ENCODE assay signal across 21 cellular contexts in genomic region chr5:67405101-67405364, GRCh38.
"Had no signal": no experiment of that assay in that cellular context is flagged by ENCODE, and none has a peak within 500 bp of the region (broad histone marks: within the 10 kb centered on the region; RNA-seq: fewer than 3 reads in every experiment).

No MANE protein-coding gene starts in this region.

- H3K4me1 Mint-ChIP-seq: activated naive CD4-positive, alpha-beta T cell treated with anti-CD3 and anti-CD28 coated beads, Interleukin-2, amount 50 U/mL, for 24 hours; central memory CD8-positive, alpha-beta T cell had no signal

- H3K4me1 ChIP-seq: transverse colon had no signal

- ATAC-seq: activated CD8-positive, alpha-beta T cell treated with anti-CD3 and anti-CD28 coated beads, Interleukin-2, amount 10 ng/mL, durations not matched to agents 7 days and 5 days; left lobe of liver; WTC11 had no signal

- H3K27ac ChIP-seq: adrenal gland, neutrophil, skin epidermis, transverse colon, vagina had no signal

- H3K9me3 Mint-ChIP-seq: activated naive CD4-positive, alpha-beta T cell treated with anti-CD3 and anti-CD28 coated beads, Interleukin-2, amount 50 U/mL, for 24 hours; central memory CD8-positive, alpha-beta T cell; WTC11 had no signal

- H3K9me3 ChIP-seq: neutrophil, transverse colon, vagina had no signal

- H3K27ac Mint-ChIP-seq: activated CD8-positive, alpha-beta T cell treated with anti-CD3 and anti-CD28 coated beads, Interleukin-2, amount 10 ng/mL, durations not matched to agents 7 days and 5 days; activated naive CD4-positive, alpha-beta T cell treated with anti-CD3 and anti-CD28 coated beads, Interleukin-2, amount 50 U/mL, for 24 hours; naive B cell; WTC11 had no signal

- H3K36me3 ChIP-seq: adrenal gland, neutrophil, transverse colon, vagina had no signal

- H3K27me3 Mint-ChIP-seq: central memory CD8-positive, alpha-beta T cell had no signal

- H3K36me3 Mint-ChIP-seq: activated naive CD4-positive, alpha-beta T cell treated with anti-CD3 and anti-CD28 coated beads, Interleukin-2, amount 50 U/mL, for 24 hours; naive B cell; WTC11 had no signal

- DNase-seq: activated CD4-positive, alpha-beta T cell treated with anti-CD3 and anti-CD28 coated beads for 48 hours; activated CD8-positive, alpha-beta memory T cell treated with anti-CD3 and anti-CD28 coated beads, Interleukin-2, amount 50 U/mL, for 4 hours; activated CD8-positive, alpha-beta T cell treated with anti-CD3 and anti-CD28 coated beads, Interleukin-2, amount 10 ng/mL, durations not matched to agents 7 days and 5 days; activated effector memory CD4-positive, alpha-beta T cell treated with anti-CD3 and anti-CD28 coated beads, Interleukin-2, amount 50 U/mL, for 16 hours; activated T-cell treated with anti-CD3 and anti-CD28 coated beads, Interleukin-2, amount 50 U/mL, for 48 hours; adrenal gland; effector CD8-positive, alpha-beta T cell; islet precursor cell; naive B cell; posterior cingulate gyrus; stimulated activated CD4-positive, alpha-beta T cell treated with anti-CD3 and anti-CD28 coated beads, Interleukin-4, amount 100 ng/mL, for 24 hours; stimulated activated naive CD4-positive, alpha-beta T cell treated with Interleukin-2 at 50 U/mL for 16 hours; T-helper 2 cell; transverse colon had no signal

- H3K27me3 ChIP-seq: adrenal gland, neutrophil, transverse colon, vagina had no signal

- H3K4me3 Mint-ChIP-seq: activated CD8-positive, alpha-beta T cell treated with anti-CD3 and anti-CD28 coated beads, Interleukin-2, amount 10 ng/mL, durations not matched to agents 7 days and 5 days; activated naive CD4-positive, alpha-beta T cell treated with anti-CD3 and anti-CD28 coated beads, Interleukin-2, amount 50 U/mL, for 24 hours; central memory CD8-positive, alpha-beta T cell; naive B cell; WTC11 had no signal

- H3K4me3 ChIP-seq: adrenal gland, skin epidermis, transverse colon, vagina had no signal
